24 cellular contexts compared by ENCODE assay signal in the genomic region with DNA sequence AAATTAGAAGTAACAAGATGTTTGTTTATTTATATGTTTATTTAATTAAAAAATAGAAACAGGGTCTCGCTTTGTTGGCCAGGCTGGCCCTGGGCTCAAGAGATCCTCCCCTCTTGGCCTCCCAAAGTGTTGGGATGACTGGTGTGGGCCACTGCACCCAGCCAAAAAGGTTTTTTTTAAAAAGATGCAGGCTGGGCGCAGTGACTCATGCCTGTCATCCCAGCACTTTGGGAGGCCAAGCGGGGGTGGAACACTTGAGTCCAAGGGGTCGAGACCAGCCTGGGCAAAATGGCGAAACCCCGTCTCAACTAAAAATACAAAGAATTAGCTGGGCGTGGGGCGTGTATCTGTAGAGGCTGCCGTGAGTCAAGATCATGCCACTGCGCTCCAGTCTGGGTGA. TPM values are rescaled to one million over a fixed set of nuclear protein-coding genes. Genes with fewer than 3 reads are reported as not detected.
DNase-seq lines count a peak whose midpoint lies in the region; ATAC-seq and TF ChIP-seq lines count a peak whose summit lies in the region.
"Had no signal": no experiment of that assay in that cellular context is flagged by ENCODE, and none has a peak within 500 bp of the region (broad histone marks: within the 10 kb centered on the region; RNA-seq: fewer than 3 reads in every experiment).

No MANE protein-coding gene starts in this region.

- ATAC-seq in right lobe of liver (no peak), HG03520 (IDR thresholded peaks at IDR 0.05; ENCODE audit: unreplicated experiment) (no peak)
- ATAC-seq: K562 had no signal

- H3F3A ChIP-seq in GM23248 (ENCODE audit: insufficient read depth): peaks cover 6% of the 10 kb centered on the region; the same call in 1 of the 2 replicates

- H3K9ac ChIP-seq in GM23248 (no peak overlapping the region), Karpas-422 (ENCODE audit: low read length) (no peak overlapping the region)
- H3K9ac ChIP-seq: BLaER1 had no signal

- H3K36me3 ChIP-seq in GM23248 (ENCODE audit: low read depth) (peaks cover 9% of the 10 kb centered on the region; the same call in 1 of the 2 replicates), tibial artery (peaks cover 11 to 34% (median 15%) of the 10 kb centered on the region in 3 donors), right lobe of liver (peaks cover 0 to 4% (median 0%) of the 10 kb centered on the region in 4 donors), Karpas-422 (ENCODE audit: insufficient read depth, low read length) (peaks cover 3% of the 10 kb centered on the region; the same call in 1 of the 2 replicates)

- peak; percentile 31 for DNase-seq in GM23248
- DNase-seq in LHCN-M2 (ENCODE audit: low read depth): peak; percentile 29
- DNase-seq in fibroblast of mammary gland (ENCODE audit: low read depth): peak; percentile 48
- no peak for DNase-seq in tibial artery
- no peak for DNase-seq in right lobe of liver
- no peak for DNase-seq in Karpas-422
- DNase-seq: ACHN; Caco-2; CD4-positive, alpha-beta memory T cell; DMS 273 treated with DMSO at 0.1 percent for 48 hours; DND-41; GDM1; NCI-H1105; NCI-H146; NCI-H2029 treated with DMSO at 0.1 percent for 48 hours; NCI-H226; NCI-H510A treated with DMSO at 0.1 percent for 48 hours; NCI-H748 treated with DMSO at 0.1 percent for 48 hours; PC-9; SIG-M5 had no signal

- H3K27me3 ChIP-seq in GM23248 (replicated peaks; ENCODE audit: insufficient read depth): no peaks in the 10 kb centered on the region
- H3K27me3 ChIP-seq in tibial artery: no peaks in the 10 kb centered on the region
- H3K27me3 ChIP-seq in right lobe of liver: no peaks in the 10 kb centered on the region
- H3K27me3 ChIP-seq in Karpas-422 (ENCODE audit: low read length): no peaks in the 10 kb centered on the region
- H3K27me3 ChIP-seq: BLaER1 had no signal

- H3K9me3 ChIP-seq in GM23248 (ENCODE audit: low read depth) (no peaks in the 10 kb centered on the region), tibial artery (no peaks in the 10 kb centered on the region), right lobe of liver (no peaks in the 10 kb centered on the region), Karpas-422 (ENCODE audit: low read length) (no peaks in the 10 kb centered on the region)
- H3K9me3 ChIP-seq: BLaER1, Caco-2 had no signal

- no peak overlapping the region for H3K27ac ChIP-seq in GM23248
- H3K27ac ChIP-seq in tibial artery: no peak overlapping the region
- H3K27ac ChIP-seq in right lobe of liver: no peak overlapping the region
- no peak overlapping the region for H3K27ac ChIP-seq in Karpas-422 (ENCODE audit: low read length)
- H3K27ac ChIP-seq: BLaER1, PC-9 had no signal

- TF ChIP-seq CTCF in fibroblast of mammary gland (conservative IDR thresholded peaks at IDR 0.05; ENCODE audit: control insufficient read depth, insufficient read depth, low read depth, low read length) (no peak), tibial artery (IDR thresholded peaks at IDR 0.05) (no peak), right lobe of liver (IDR thresholded peaks at IDR 0.05) (no peak)

- no peak for TF ChIP-seq POLR2A in right lobe of liver (IDR thresholded peaks at IDR 0.05)

- H3K79me2 ChIP-seq in GM23248 (ENCODE audit: insufficient read depth) (no peaks in the 10 kb centered on the region), Karpas-422 (ENCODE audit: low read length) (no peaks in the 10 kb centered on the region)

- intact Hi-C loops in tibial artery (cut with DNase I; ENCODE audit: low total_unique reads): no loop called here
- intact Hi-C loops in right lobe of liver (cut with DNase I): no loop called here

- H3K4me1 ChIP-seq in GM23248 (ENCODE audit: insufficient read depth): no peaks in the 10 kb centered on the region
- no peaks in the 10 kb centered on the region for H3K4me1 ChIP-seq in tibial artery
- peaks cover 0 to 32% (median 13%) of the 10 kb centered on the region in 4 donors for H3K4me1 ChIP-seq in right lobe of liver
- peaks cover 11% of the 10 kb centered on the region for H3K4me1 ChIP-seq in Karpas-422 (ENCODE audit: low read length)

- H4K20me1 ChIP-seq in GM23248 (ENCODE audit: insufficient read depth) (no peaks in the 10 kb centered on the region), Karpas-422 (ENCODE audit: insufficient read depth, low read depth, low read length) (0 out of 2 replicates have a peak, but pooled peaks cover 12% of the 10 kb centered on the region)

- H3K4me2 ChIP-seq in GM23248 (ENCODE audit: unreplicated experiment) (no peak overlapping the region), Karpas-422 (ENCODE audit: low read depth, low read length, poor library complexity, severe bottlenecking) (no peak overlapping the region)
- H3K4me2 ChIP-seq: BLaER1, PC-9 had no signal

- H2AFZ ChIP-seq in GM23248 (no peak overlapping the region), Karpas-422 (ENCODE audit: low read length) (no peak overlapping the region)
- H2AFZ ChIP-seq: PC-9 had no signal

- WGBS in GM23248 (ENCODE audit: low coverage in 1 of 2, low lambda C conversion rate in 2 of 2, missing lambda C conversion rate in 2 of 2), 2 experiments: 93 to 96% methylated on average over 10 of the region's 10 CpGs
- WGBS in right lobe of liver (ENCODE audit: insufficient coverage, low coverage, low lambda C conversion rate, missing lambda C conversion rate): 97% methylated on average over 10 of the region's 10 CpGs

- H3K9me2 ChIP-seq in GM23248 (ENCODE audit: insufficient read depth): no peaks in the 10 kb centered on the region
- no peaks in the 10 kb centered on the region for H3K9me2 ChIP-seq in Karpas-422 (replicated peaks; ENCODE audit: insufficient read depth, low read length)

- in situ Hi-C loops in GM23248 (cut with MboI): no loop called here

- H3K4me3 ChIP-seq in GM23248 (no peak overlapping the region), fibroblast of mammary gland (ENCODE audit: control insufficient read depth, low read depth, low read length) (no peak overlapping the region), tibial artery (no peak overlapping the region), right lobe of liver (no peak overlapping the region), Karpas-422 (ENCODE audit: low read length) (no peak overlapping the region)
- H3K4me3 ChIP-seq: BLaER1, K562, PC-9 had no signal

RNA-seq across cellular contexts. Expression of a gene that starts 13.4 kb away (rescaled TPM):
- total RNA-seq in GM23248 (2014; rRNA removed; shearing (Covaris generic)): not detected in 2 replicates
- not detected in 2 replicates for polyA plus RNA-seq in GM23248 (2016; fragmentation: Nextera tagmentation; extraction: Ambion mirVana)
- total RNA-seq in LHCN-M2 (2014; rRNA removed) (not detected in 2 replicates), right lobe of liver (under 1 TPM in 4 of 6 experiments, not detected in 2; 0.31 to 0.90 (median 0.41) TPM)
- polyA plus RNA-seq in LHCN-M2 (2012): 0.16 TPM
- not detected in 2 replicates for total RNA-seq in Karpas-422 (2014; rRNA removed; shearing (Covaris generic); ENCODE audit: low replicate concordance)
- polyA plus RNA-seq: CD4-positive, alpha-beta memory T cell had no signal

RNA-seq across cellular contexts. Expression of a gene that starts 23.5 kb away (rescaled TPM):
- total RNA-seq in GM23248 (2014; rRNA removed; shearing (Covaris generic)): not detected in 2 replicates
- not detected in 2 replicates for polyA plus RNA-seq in GM23248 (2016; fragmentation: Nextera tagmentation; extraction: Ambion mirVana)
- total RNA-seq in LHCN-M2 (2014; rRNA removed) (not detected in 2 replicates), right lobe of liver (not detected)
- polyA plus RNA-seq in LHCN-M2 (2012): not detected
- total RNA-seq in Karpas-422 (2014; rRNA removed; shearing (Covaris generic); ENCODE audit: low replicate concordance): not detected in 2 replicates
- total RNA-seq: Caco-2; CD4-positive, alpha-beta memory T cell; K562; PC-9 had no signal
- polyA plus RNA-seq: CD4-positive, alpha-beta memory T cell; K562 had no signal

RNA-seq across cellular contexts. Expression of a gene that starts 25.7 kb away (rescaled TPM):
- total RNA-seq in GM23248 (2014; rRNA removed; shearing (Covaris generic)): not detected in 2 replicates
- not detected in 2 replicates for polyA plus RNA-seq in GM23248 (2016; fragmentation: Nextera tagmentation; extraction: Ambion mirVana)
- total RNA-seq in LHCN-M2 (2014; rRNA removed) (not detected in 2 replicates), right lobe of liver (100 to 1,000 TPM in 2 of 6 experiments, 10 to 100 TPM in 4; 59.4 to 162 (median 80.7) TPM)
- polyA plus RNA-seq in LHCN-M2 (2012): 0.02 TPM
- total RNA-seq in Karpas-422 (2014; rRNA removed; shearing (Covaris generic); ENCODE audit: low replicate concordance): 0.04 TPM in 1 of 2 replicates, not detected in the other
- total RNA-seq: CD4-positive, alpha-beta memory T cell; H1; PC-9 had no signal
- polyA plus RNA-seq: CD4-positive, alpha-beta memory T cell; H1; K562 had no signal

RNA-seq across cellular contexts. Expression of a gene that starts 34.7 kb away (rescaled TPM):
- 3.7 and 11.8 TPM in 2 replicates for total RNA-seq in GM23248 (2014; rRNA removed; shearing (Covaris generic))
- 4.7 and 5.1 TPM in 2 replicates for polyA plus RNA-seq in GM23248 (2016; fragmentation: Nextera tagmentation; extraction: Ambion mirVana)
- total RNA-seq in LHCN-M2 (2014; rRNA removed): 10.7 and 12.5 TPM in 2 replicates
- 7.8 TPM for polyA plus RNA-seq in LHCN-M2 (2012)
- total RNA-seq in right lobe of liver: 10 to 100 TPM; 27.3 to 72.8 (median 47.7) TPM
- 34.6 and 53.5 TPM in 2 replicates for total RNA-seq in Karpas-422 (2014; rRNA removed; shearing (Covaris generic); ENCODE audit: low replicate concordance)

RNA-seq across cellular contexts. Expression of a gene that starts 44.5 kb away (rescaled TPM):
- 31.6 and 38.5 TPM in 2 replicates for total RNA-seq in GM23248 (2014; rRNA removed; shearing (Covaris generic))
- polyA plus RNA-seq in GM23248 (2016; fragmentation: Nextera tagmentation; extraction: Ambion mirVana): 31.7 and 35.0 TPM in 2 replicates
- total RNA-seq in LHCN-M2 (2014; rRNA removed) (30.2 and 39.4 TPM in 2 replicates), right lobe of liver (10 to 100 TPM; 11.3 to 17.9 (median 14.0) TPM)
- 26.4 TPM for polyA plus RNA-seq in LHCN-M2 (2012)
- total RNA-seq in Karpas-422 (2014; rRNA removed; shearing (Covaris generic); ENCODE audit: low replicate concordance): 35.9 and 57.3 TPM in 2 replicates

Comparison
In these comparisons a context has a peak if more than half of its experiments do, and no peak if none do; other contexts are left out.
1. DNase-seq: peak in GM23248 (single experiment), LHCN-M2 (single experiment) and fibroblast of mammary gland (single experiment); none in tibial artery (0 of 2), right lobe of liver (0 of 3) and Karpas-422 (single experiment).
2. RNA of a gene that starts 25.7 kb away (total RNA-seq): 59.4 to 162 TPM in right lobe of liver; not detected in GM23248, not detected in LHCN-M2 and 0.04 TPM in Karpas-422; every median in the first group is over 10 times any median in the second.